ENCODE assay signal across 21 cellular contexts in genomic region chr10:47254611-47255010, GRCh38. TPM values are rescaled to one million over a fixed set of nuclear protein-coding genes. Genes with fewer than 3 reads are reported as not detected.
DNase-seq lines count a peak whose midpoint lies in the region; ATAC-seq, FAIRE-seq and TF ChIP-seq lines count a peak whose summit lies in the region.
"Had no signal": no experiment of that assay in that cellular context is flagged by ENCODE, and none has a peak within 500 bp of the region (broad histone marks: within the 10 kb centered on the region; RNA-seq: fewer than 3 reads in every experiment).

No MANE protein-coding gene starts in this region.

- no peaks in the 10 kb centered on the region for H3K9me3 ChIP-seq in endodermal cell (ENCODE audit: control insufficient read depth, low read length)
- H3K9me3 ChIP-seq: adrenal gland had no signal

- no peak for FAIRE-seq in frontal cortex (lab: Jason Lieb, UNC)
- FAIRE-seq: D721Med had no signal

- H3K9ac ChIP-seq in endodermal cell (ENCODE audit: extremely low read depth, low read length, poor library complexity, severe bottlenecking) = no peak overlapping the region
- H3K9ac ChIP-seq: parathyroid adenoma had no signal

- peak overlapping the region; percentile 19 for H3K27ac Mint-ChIP-seq in activated CD8-positive, alpha-beta T cell treated with anti-CD3 and anti-CD28 coated beads, Interleukin-2, amount 10 ng/mL, durations not matched to agents 7 days and 5 days
- H3K27ac Mint-ChIP-seq in activated CD8-positive, alpha-beta T cell treated with anti-CD3 and anti-CD28 coated beads for 36 hours = no peak overlapping the region
- H3K27ac Mint-ChIP-seq in endodermal cell = no peak overlapping the region
- H3K27ac Mint-ChIP-seq: activated T-helper 17 cell treated with anti-CD3 and anti-CD28 coated beads, Interleukin-2, amount 50 U/mL, for 72 hours; mesothelial cell of epicardium had no signal

- no peaks in the 10 kb centered on the region for H3K27me3 Mint-ChIP-seq in activated CD8-positive, alpha-beta T cell treated with anti-CD3 and anti-CD28 coated beads, Interleukin-2, amount 10 ng/mL, durations not matched to agents 7 days and 5 days (ENCODE audit: low read depth)
- no peaks in the 10 kb centered on the region for H3K27me3 Mint-ChIP-seq in activated CD8-positive, alpha-beta T cell treated with anti-CD3 and anti-CD28 coated beads for 36 hours
- no peaks in the 10 kb centered on the region for H3K27me3 Mint-ChIP-seq in endodermal cell (ENCODE audit: insufficient read depth)
- H3K27me3 Mint-ChIP-seq: activated T-helper 17 cell treated with anti-CD3 and anti-CD28 coated beads, Interleukin-2, amount 50 U/mL, for 72 hours had no signal

- no peak for DNase-seq in activated CD8-positive, alpha-beta T cell treated with anti-CD3 and anti-CD28 coated beads, Interleukin-2, amount 10 ng/mL, durations not matched to agents 7 days and 5 days
- DNase-seq in activated CD8-positive, alpha-beta T cell treated with anti-CD3 and anti-CD28 coated beads for 36 hours = no peak
- peak; percentile 69 for DNase-seq in SIG-M5 treated with dmso at 0.1 percent for 504 hours (lab: John Stamatoyannopoulos, UW; ENCODE audit: unreplicated experiment)
- DNase-seq in endodermal cell = peak; percentile 22
- DNase-seq in sciatic nerve (ENCODE audit: low spot score) = no peak
- no peak for DNase-seq in medulla oblongata (ENCODE audit: extremely low spot score)
- DNase-seq in frontal cortex (ENCODE audit: low spot score in 2 of 2) = no peak
- DNase-seq: ACHN, C1 segment of cervical spinal cord, KBM-7, natural killer cell, NCI-H1694 treated with DMSO at 0.1 percent for 48 hours had no signal

- H3K4me1 Mint-ChIP-seq in activated CD8-positive, alpha-beta T cell treated with anti-CD3 and anti-CD28 coated beads, Interleukin-2, amount 10 ng/mL, durations not matched to agents 7 days and 5 days (ENCODE audit: low read depth) = peaks cover 48% of the 10 kb centered on the region
- H3K4me1 Mint-ChIP-seq in activated CD8-positive, alpha-beta T cell treated with anti-CD3 and anti-CD28 coated beads for 36 hours (ENCODE audit: low read depth) = peaks cover 52% of the 10 kb centered on the region
- no peaks in the 10 kb centered on the region for H3K4me1 Mint-ChIP-seq in endodermal cell
- H3K4me1 Mint-ChIP-seq: mesothelial cell of epicardium had no signal

- no peak overlapping the region for H3K27ac ChIP-seq in endodermal cell (ENCODE audit: low read depth, low read length)
- H3K27ac ChIP-seq: adrenal gland, parathyroid adenoma had no signal

- no peak overlapping the region for H3K4me3 Mint-ChIP-seq in activated CD8-positive, alpha-beta T cell treated with anti-CD3 and anti-CD28 coated beads, Interleukin-2, amount 10 ng/mL, durations not matched to agents 7 days and 5 days
- H3K4me3 Mint-ChIP-seq in activated CD8-positive, alpha-beta T cell treated with anti-CD3 and anti-CD28 coated beads for 36 hours = no peak overlapping the region
- H3K4me3 Mint-ChIP-seq in endodermal cell = no peak overlapping the region
- H3K4me3 Mint-ChIP-seq: activated T-helper 17 cell treated with anti-CD3 and anti-CD28 coated beads, Interleukin-2, amount 50 U/mL, for 72 hours; mesothelial cell of epicardium; natural killer cell had no signal

- no peak overlapping the region for H3K4me3 ChIP-seq in endodermal cell (ENCODE audit: low read length)
- H3K4me3 ChIP-seq: adrenal gland had no signal

- no peak for ATAC-seq in activated CD8-positive, alpha-beta T cell treated with anti-CD3 and anti-CD28 coated beads, Interleukin-2, amount 10 ng/mL, durations not matched to agents 7 days and 5 days
- no peak for ATAC-seq in activated CD8-positive, alpha-beta T cell treated with anti-CD3 and anti-CD28 coated beads for 36 hours
- ATAC-seq in sciatic nerve = peak; percentile 15
- no peak for ATAC-seq in HG03342 (IDR thresholded peaks at IDR 0.05; ENCODE audit: unreplicated experiment)
- ATAC-seq: activated T-helper 17 cell treated with anti-CD3 and anti-CD28 coated beads, Interleukin-2, amount 50 U/mL, for 72 hours had no signal

- TF ChIP-seq CTCF in activated CD8-positive, alpha-beta T cell treated with anti-CD3 and anti-CD28 coated beads for 36 hours (IDR thresholded peaks at IDR 0.05) = no peak
- TF ChIP-seq CTCF in endodermal cell (conservative IDR thresholded peaks at IDR 0.05) = no peak

- CTCF ChIA-PET in activated CD8-positive, alpha-beta T cell treated with anti-CD3 and anti-CD28 coated beads, Interleukin-2, amount 10 ng/mL, durations not matched to agents 7 days and 5 days (lab: Charles Lee) = interaction anchor here (1.5 kb wide), 2 partner anchors 17 to 49 kb away, joined by 4 read pairs; no protein-coding TSS in a partner anchor
- CTCF ChIA-PET in activated CD8-positive, alpha-beta T cell treated with anti-CD3 and anti-CD28 coated beads for 36 hours (lab: Charles Lee) = interaction anchor here (2.2 to 2.6 kb wide), 2 partner anchors 13 to 58 kb away, joined by 7 to 10 read pairs; no protein-coding TSS in a partner anchor

- no peaks in the 10 kb centered on the region for H3K36me3 ChIP-seq in endodermal cell (ENCODE audit: control insufficient read depth, insufficient read depth, low read length)
- H3K36me3 ChIP-seq: adrenal gland had no signal

- H3K4me1 ChIP-seq in endodermal cell (ENCODE audit: control insufficient read depth, insufficient read depth, low read length) = peaks cover 8% of the 10 kb centered on the region
- H3K4me1 ChIP-seq: adrenal gland, parathyroid adenoma had no signal

- no peaks in the 10 kb centered on the region for H3K27me3 ChIP-seq in endodermal cell (ENCODE audit: control insufficient read depth, insufficient read depth, low read length, poor library complexity, severe bottlenecking)
- H3K27me3 ChIP-seq: adrenal gland had no signal

- intact Hi-C loops in activated CD8-positive, alpha-beta T cell treated with anti-CD3 and anti-CD28 coated beads for 36 hours (cut with micrococcal nuclease) = loop anchor here (5.0 kb wide), 1 partner anchor 47 kb away; no protein-coding TSS in a partner anchor
- intact Hi-C loops in sciatic nerve (cut with DNase I) = no loop called here

- no peaks in the 10 kb centered on the region for H3K9me3 Mint-ChIP-seq in activated CD8-positive, alpha-beta T cell treated with anti-CD3 and anti-CD28 coated beads, Interleukin-2, amount 10 ng/mL, durations not matched to agents 7 days and 5 days (ENCODE audit: insufficient read depth)
- H3K9me3 Mint-ChIP-seq in activated CD8-positive, alpha-beta T cell treated with anti-CD3 and anti-CD28 coated beads for 36 hours = peaks cover 5% of the 10 kb centered on the region
- no peaks in the 10 kb centered on the region for H3K9me3 Mint-ChIP-seq in endodermal cell
- H3K9me3 Mint-ChIP-seq: activated T-helper 17 cell treated with anti-CD3 and anti-CD28 coated beads, Interleukin-2, amount 50 U/mL, for 72 hours; mesothelial cell of epicardium; natural killer cell had no signal

- POLR2A ChIA-PET in activated CD8-positive, alpha-beta T cell treated with anti-CD3 and anti-CD28 coated beads, Interleukin-2, amount 10 ng/mL, durations not matched to agents 7 days and 5 days (lab: Charles Lee) = interaction anchor here (0.6 kb wide), 1 partner anchor 23 kb away, joined by 3 read pairs; no protein-coding TSS in a partner anchor
- POLR2A ChIA-PET in activated CD8-positive, alpha-beta T cell treated with anti-CD3 and anti-CD28 coated beads for 36 hours (lab: Charles Lee) = no interaction called here

- 93 to 100% methylated on average over 1 to 2 of the region's 2 CpGs for WGBS in endodermal cell (ENCODE audit: insufficient coverage in 1 of 2, insufficient read length in 1 of 2), 2 experiments

- H3K36me3 Mint-ChIP-seq in activated CD8-positive, alpha-beta T cell treated with anti-CD3 and anti-CD28 coated beads, Interleukin-2, amount 10 ng/mL, durations not matched to agents 7 days and 5 days (ENCODE audit: low read depth) = peaks cover 14% of the 10 kb centered on the region
- peaks cover 13% of the 10 kb centered on the region for H3K36me3 Mint-ChIP-seq in activated CD8-positive, alpha-beta T cell treated with anti-CD3 and anti-CD28 coated beads for 36 hours (ENCODE audit: low read depth)
- H3K36me3 Mint-ChIP-seq in endodermal cell (ENCODE audit: low read depth) = no peaks in the 10 kb centered on the region
- H3K36me3 Mint-ChIP-seq: mesothelial cell of epicardium, natural killer cell had no signal

RNA-seq across cellular contexts. Expression of gene GDF10, which starts 45.4 kb away (rescaled TPM):
- total RNA-seq in activated CD8-positive, alpha-beta T cell treated with anti-CD3 and anti-CD28 coated beads, Interleukin-2, amount 10 ng/mL, durations not matched to agents 7 days and 5 days = not detected
- total RNA-seq in activated CD8-positive, alpha-beta T cell treated with anti-CD3 and anti-CD28 coated beads for 36 hours = 1 to 10 TPM; 1.4 to 1.5 TPM
- total RNA-seq in endodermal cell = not detected
- 12.8 TPM for polyA plus RNA-seq in endodermal cell (2013, experiment 1 of 2)
- polyA plus RNA-seq in endodermal cell (2013, experiment 2 of 2) = 8.9 TPM
- 14.4 TPM for total RNA-seq in sciatic nerve
- total RNA-seq in frontal cortex = 6.5 TPM
- total RNA-seq: HT-29; natural killer cell; OCI-LY7; T-helper 1 cell treated with Interleukin-12 subunit alpha and Interleukin-12 subunit beta and Interleukin-4 antibody, amounts not matched to agents 30 ng/mL and 1 ng/mL, for 36 hours had no signal

Comparison
In these comparisons a context has a peak if more than half of its experiments do, and no peak if none do; other contexts are left out.
1. DNase-seq: peak in SIG-M5 treated with dmso at 0.1 percent for 504 hours (single experiment) and endodermal cell (single experiment); none in activated CD8-positive, alpha-beta T cell treated with anti-CD3 and anti-CD28 coated beads, Interleukin-2, amount 10 ng/mL, durations not matched to agents 7 days and 5 days (single experiment), activated CD8-positive, alpha-beta T cell treated with anti-CD3 and anti-CD28 coated beads for 36 hours (single experiment), sciatic nerve (single experiment), medulla oblongata (single experiment) and frontal cortex (0 of 2).